In the genomic region with DNA sequence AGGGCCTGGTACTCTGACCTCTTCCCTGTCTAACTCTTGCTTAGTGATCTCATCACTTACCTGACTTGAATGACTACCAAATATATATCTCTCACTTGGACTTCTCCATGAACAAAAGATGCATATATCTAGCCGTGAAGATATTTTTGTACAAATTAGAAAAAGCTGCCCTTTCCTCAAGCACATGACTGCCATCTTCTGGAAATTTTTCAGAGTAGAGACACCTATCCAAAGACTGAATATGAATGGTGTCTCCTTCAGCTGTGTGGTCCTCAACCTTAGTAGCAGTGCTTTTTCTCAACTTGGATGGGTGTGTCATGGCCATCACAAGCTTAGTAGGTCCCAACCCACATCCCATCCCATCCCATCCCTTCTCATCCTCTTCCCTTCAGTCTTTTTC, we compare ENCODE assay signal across 9 cellular contexts.
DNase-seq lines count a peak whose midpoint lies in the region; ATAC-seq and TF ChIP-seq lines count a peak whose summit lies in the region.
"Had no signal": no experiment of that assay in that cellular context is flagged by ENCODE, and none has a peak within 500 bp of the region (broad histone marks: within the 10 kb centered on the region; RNA-seq: fewer than 3 reads in every experiment).

No MANE protein-coding gene starts in this region.

- H3K9me3 Mint-ChIP-seq in glutamatergic neuron (ENCODE audit: unreplicated experiment): no peaks in the 10 kb centered on the region

- TF ChIP-seq CTCF in heart right ventricle (IDR thresholded peaks at IDR 0.05): peak in 7 of 9 donors; percentile 27 to 59 (median 44)
- TF ChIP-seq CTCF in glutamatergic neuron (IDR thresholded peaks at IDR 0.05; ENCODE audit: partially characterized antibody, unreplicated experiment): no peak

- no peaks in the 10 kb centered on the region for H3K27me3 ChIP-seq in heart right ventricle
- no peaks in the 10 kb centered on the region for H3K27me3 ChIP-seq in right cardiac atrium (ENCODE audit: control insufficient read depth, insufficient read depth)

- intact Hi-C loops in heart right ventricle (cut with DNase I) (loop anchor here in 6 of 10 donors (1.0 to 10.0 kb wide), 5 partner anchors 181 to 339 kb away; no protein-coding TSS in a partner anchor), right cardiac atrium (cut with DNase I) (loop anchor here in 3 of 4 donors (5.0 to 10.0 kb wide), 3 partner anchors 166 to 339 kb away; a partner anchor contains a TSS)

- no peaks in the 10 kb centered on the region for H3K4me1 Mint-ChIP-seq in glutamatergic neuron (ENCODE audit: low read depth, unreplicated experiment)

- no peak overlapping the region for H3K4me3 ChIP-seq in heart right ventricle
- no peak overlapping the region for H3K4me3 ChIP-seq in right cardiac atrium (ENCODE audit: low read length)
- H3K4me3 ChIP-seq: skin epidermis had no signal

- H3K27ac ChIP-seq in heart right ventricle (no peak overlapping the region), right cardiac atrium (ENCODE audit: low read length) (no peak overlapping the region)
- H3K27ac ChIP-seq: skin epidermis had no signal

- H3K27ac Mint-ChIP-seq in glutamatergic neuron (ENCODE audit: unreplicated experiment): no peak overlapping the region

- H3K36me3 Mint-ChIP-seq in glutamatergic neuron (ENCODE audit: unreplicated experiment): no peaks in the 10 kb centered on the region

- 34 to 55% methylated on average over 1 of the region's 1 CpG for WGBS in heart right ventricle, 2 donors
- WGBS in right cardiac atrium: 29% methylated on average over 1 of the region's 1 CpG

- peaks cover 0 to 11% (median 0%) of the 10 kb centered on the region in 9 donors for H3K36me3 ChIP-seq in heart right ventricle

- ATAC-seq in heart right ventricle: peak in 4 of 8 donors; percentile 37 to 60 (median 44)
- no peak for ATAC-seq in right cardiac atrium
- no peak for ATAC-seq in GM19397 (IDR thresholded peaks at IDR 0.05; ENCODE audit: unreplicated experiment)
- no peak for ATAC-seq in HG02678 (IDR thresholded peaks at IDR 0.05; ENCODE audit: unreplicated experiment)
- ATAC-seq in GM18909 (IDR thresholded peaks at IDR 0.05; ENCODE audit: poor library complexity, unreplicated experiment): no peak

- DNase-seq in heart right ventricle (no peak), right cardiac atrium (no peak), RPMI7951 (ENCODE audit: low read depth) (peak; percentile 35), foreskin melanocyte (peak; percentile 43), glutamatergic neuron (no peak)

- no peaks in the 10 kb centered on the region for H3K9me3 ChIP-seq in heart right ventricle
- H3K9me3 ChIP-seq in right cardiac atrium (ENCODE audit: control insufficient read depth, low read length): no peaks in the 10 kb centered on the region

- H3K4me1 ChIP-seq in heart right ventricle: peaks cover 0 to 20% (median 0%) of the 10 kb centered on the region in 9 donors
- no peaks in the 10 kb centered on the region for H3K4me1 ChIP-seq in right cardiac atrium (ENCODE audit: control insufficient read depth, insufficient read depth, low read length)

- no peaks in the 10 kb centered on the region for H3K27me3 Mint-ChIP-seq in glutamatergic neuron (ENCODE audit: unreplicated experiment)

- no peak overlapping the region for H3K4me3 Mint-ChIP-seq in glutamatergic neuron (ENCODE audit: unreplicated experiment)

Comparison
In these comparisons a context has a peak if more than half of its experiments do, and no peak if none do; other contexts are left out.
1. DNase-seq: peak in RPMI7951 (single experiment) and foreskin melanocyte (single experiment); none in heart right ventricle (0 of 2), right cardiac atrium (0 of 3) and glutamatergic neuron (single experiment).